Comparison of ENCODE assay signal across 13 cellular contexts in the genomic region with DNA sequence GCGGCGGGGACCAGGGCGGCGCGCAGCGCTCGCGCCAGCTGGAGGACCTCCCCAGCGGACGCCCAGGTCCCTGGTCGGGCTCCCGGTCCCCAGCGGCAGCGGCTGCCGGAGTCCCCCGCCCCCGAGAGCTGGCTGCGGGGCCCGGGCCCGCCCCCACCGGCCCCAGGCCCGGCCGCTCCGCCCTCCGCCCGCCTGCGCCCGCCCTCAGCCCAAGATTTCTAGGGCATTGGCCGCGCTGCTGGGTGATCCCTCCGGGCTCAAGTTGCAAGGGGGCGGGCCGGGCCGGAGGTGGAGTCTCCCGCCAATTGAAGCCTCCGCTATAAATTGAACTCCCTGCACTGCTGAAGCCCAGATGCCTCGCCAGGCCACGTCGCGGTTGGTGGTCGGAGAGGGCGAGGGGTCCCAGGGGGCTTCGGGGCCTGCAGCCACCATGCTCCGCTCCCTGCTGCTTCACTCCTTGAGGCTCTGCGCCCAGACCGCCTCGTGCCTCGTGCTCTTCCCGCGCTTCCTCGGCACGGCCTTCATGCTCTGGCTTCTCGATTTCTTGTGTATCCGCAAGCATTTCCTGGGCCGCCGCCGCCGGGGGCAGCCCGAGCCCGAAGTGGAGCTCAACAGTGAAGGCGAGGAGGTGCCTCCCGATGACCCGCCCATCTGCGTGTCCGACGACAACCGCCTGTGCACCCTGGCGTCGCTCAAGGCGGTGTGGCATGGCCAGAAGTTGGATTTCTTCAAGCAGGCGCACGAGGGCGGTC. TPM values are rescaled to one million over a fixed set of nuclear protein-coding genes. Genes with fewer than 3 reads are reported as not detected.
DNase-seq lines count a peak whose midpoint lies in the region; ATAC-seq and TF ChIP-seq lines count a peak whose summit lies in the region.
"Had no signal": no experiment of that assay in that cellular context is flagged by ENCODE, and none has a peak within 500 bp of the region (broad histone marks: within the 10 kb centered on the region; RNA-seq: fewer than 3 reads in every experiment).

Gene DIO3, plus strand, starts transcription at position 351 of the 752 bp plus-strand sequence.

- POLR2A ChIA-PET in activated CD4-positive, alpha-beta T cell treated with anti-CD3 and anti-CD28 coated beads, Interleukin-2, amount 10 ng/mL, durations not matched to agents 7 days and 5 days (lab: Charles Lee), result no interaction called here
- POLR2A ChIA-PET in OCI-LY7 (lab: Charles Lee), result no interaction called here
- POLR2A ChIA-PET in activated CD4-positive, alpha-beta T cell treated with anti-CD3 and anti-CD28 coated beads for 36 hours (lab: Charles Lee), result no interaction called here

- H3K27ac ChIP-seq in OCI-LY7 (ENCODE audit: low read depth, low read length, poor library complexity, severe bottlenecking) (peak within 1 kb of the TSS; percentile 33), stomach (no peak within 1 kb of the TSS)
- H3K27ac ChIP-seq: brain microvascular endothelial cell had no signal

- peaks cover 64% of the 10 kb centered on the region for H3K27me3 Mint-ChIP-seq in activated CD4-positive, alpha-beta T cell treated with anti-CD3 and anti-CD28 coated beads, Interleukin-2, amount 10 ng/mL, durations not matched to agents 7 days and 5 days
- H3K27me3 Mint-ChIP-seq in activated CD4-positive, alpha-beta T cell treated with anti-CD3 and anti-CD28 coated beads for 36 hours, result peaks cover 51% of the 10 kb centered on the region

- DNase-seq in activated CD4-positive, alpha-beta T cell treated with anti-CD3 and anti-CD28 coated beads, Interleukin-2, amount 10 ng/mL, durations not matched to agents 7 days and 5 days, result no peak
- DNase-seq in activated CD4-positive, alpha-beta T cell treated with anti-CD3 and anti-CD28 coated beads, Interleukin-2, amount 50 U/mL, for 1 hour, result no peak
- DNase-seq in OCI-LY7 (ENCODE audit: low spot score), result no peak
- DNase-seq in iris pigment epithelial cell (ENCODE audit: low read depth), result peak; percentile 10
- DNase-seq in stomach, result no peak
- DNase-seq in activated CD4-positive, alpha-beta T cell treated with anti-CD3 and anti-CD28 coated beads for 36 hours, result no peak
- DNase-seq in stimulated activated CD4-positive, alpha-beta T cell treated with anti-CD3 and anti-CD28 coated beads, Interleukin-12 subunit alpha, Interleukin-12 subunit beta, amount 100 ng/mL, for 4 hours, result no peak
- DNase-seq: activated CD4-positive, alpha-beta T cell treated with anti-CD3 and anti-CD28 coated beads, Interleukin-2, amount 50 U/mL, for 4 hours; brain microvascular endothelial cell; head of caudate nucleus had no signal

- H4K20me1 ChIP-seq in OCI-LY7 (ENCODE audit: insufficient read depth, low read length), result no peaks in the 10 kb centered on the region

- no peaks in the 10 kb centered on the region for H3K9me2 ChIP-seq in OCI-LY7 (ENCODE audit: insufficient read depth, low read length)

- peak within 1 kb of the TSS; percentile 64 for H3K4me2 ChIP-seq in OCI-LY7 (ENCODE audit: low read length)

- H3K4me3 ChIP-seq in OCI-LY7 (ENCODE audit: low read depth, low read length, poor library complexity, severe bottlenecking), result no peak within 1 kb of the TSS
- H3K4me3 ChIP-seq in stomach, result peak within 1 kb of the TSS; percentile 45 to 52 (median 48)

- H3K4me3 Mint-ChIP-seq in activated CD4-positive, alpha-beta T cell treated with anti-CD3 and anti-CD28 coated beads, Interleukin-2, amount 10 ng/mL, durations not matched to agents 7 days and 5 days, result peak within 1 kb of the TSS; percentile 40
- H3K4me3 Mint-ChIP-seq in activated CD4-positive, alpha-beta T cell treated with anti-CD3 and anti-CD28 coated beads for 36 hours, result no peak within 1 kb of the TSS

- no TSS peak for BruUV-seq in OCI-LY7 (replicated peaks; lab: Mats Ljungman, UMichigan)

- H3K27me3 ChIP-seq in stomach, result peaks cover 34 to 98% (median 71%) of the 10 kb centered on the region in 3 donors

- H3K4me1 Mint-ChIP-seq in activated CD4-positive, alpha-beta T cell treated with anti-CD3 and anti-CD28 coated beads, Interleukin-2, amount 10 ng/mL, durations not matched to agents 7 days and 5 days, result peaks cover 3% of the 10 kb centered on the region
- peaks cover 4% of the 10 kb centered on the region for H3K4me1 Mint-ChIP-seq in activated CD4-positive, alpha-beta T cell treated with anti-CD3 and anti-CD28 coated beads for 36 hours

- no peak for TF ChIP-seq POLR2A in stomach (IDR thresholded peaks at IDR 0.05)

- H3K36me3 ChIP-seq in OCI-LY7 (ENCODE audit: insufficient read depth, low read length) (no peaks in the 10 kb centered on the region), stomach (no peaks in the 10 kb centered on the region)
- H3K36me3 ChIP-seq: brain microvascular endothelial cell had no signal

- peaks cover 7% of the 10 kb centered on the region for H3K36me3 Mint-ChIP-seq in activated CD4-positive, alpha-beta T cell treated with anti-CD3 and anti-CD28 coated beads, Interleukin-2, amount 10 ng/mL, durations not matched to agents 7 days and 5 days (ENCODE audit: low read depth)
- peaks cover 1% of the 10 kb centered on the region for H3K36me3 Mint-ChIP-seq in activated CD4-positive, alpha-beta T cell treated with anti-CD3 and anti-CD28 coated beads for 36 hours (ENCODE audit: low read depth)

- peak within 1 kb of the TSS; percentile 13 for H3K27ac Mint-ChIP-seq in activated CD4-positive, alpha-beta T cell treated with anti-CD3 and anti-CD28 coated beads, Interleukin-2, amount 10 ng/mL, durations not matched to agents 7 days and 5 days
- H3K27ac Mint-ChIP-seq in activated CD4-positive, alpha-beta T cell treated with anti-CD3 and anti-CD28 coated beads for 36 hours, result no peak within 1 kb of the TSS

- 16 to 27% (median 21%) methylated on average over 29 to 73 of the region's 73 CpGs for WGBS in stomach, 5 donors

- H3K4me1 ChIP-seq in OCI-LY7 (ENCODE audit: insufficient read depth, low read length, poor library complexity, severe bottlenecking) (peaks cover 24% of the 10 kb centered on the region), stomach (peaks cover 0 to 36% (median 15%) of the 10 kb centered on the region in 4 donors)

- TF ChIP-seq CTCF in OCI-LY7 (conservative IDR thresholded peaks at IDR 0.05; ENCODE audit: low read length), result no peak
- TF ChIP-seq CTCF in stomach (IDR thresholded peaks at IDR 0.05), result no peak

- no peak for ATAC-seq in activated CD4-positive, alpha-beta T cell treated with anti-CD3 and anti-CD28 coated beads for 36 hours
- no peak for ATAC-seq in HG03442 (IDR thresholded peaks at IDR 0.05; ENCODE audit: unreplicated experiment)

- H3K9me3 ChIP-seq in OCI-LY7 (ENCODE audit: low read length) (no peaks in the 10 kb centered on the region), stomach (peaks cover 10 to 22% (median 19%) of the 10 kb centered on the region in 4 donors)

- intact Hi-C loops in OCI-LY7 (cut with micrococcal nuclease; ENCODE audit: unreplicated experiment), result loop anchor here (10.0 kb wide), 1 partner anchor 197 kb away; no protein-coding TSS in a partner anchor
- intact Hi-C loops in stomach (cut with DNase I; ENCODE audit: low total_unique reads), result no loop called here
- intact Hi-C loops in activated CD4-positive, alpha-beta T cell treated with anti-CD3 and anti-CD28 coated beads for 36 hours (cut with DNase I, micrococcal nuclease), result loop anchor here (5.0 to 10.0 kb wide), 2 partner anchors 104 to 107 kb away; no protein-coding TSS in a partner anchor

- no peak for TF ChIP-seq EP300 in stomach (IDR thresholded peaks at IDR 0.05)

- CTCF ChIA-PET in activated CD4-positive, alpha-beta T cell treated with anti-CD3 and anti-CD28 coated beads, Interleukin-2, amount 10 ng/mL, durations not matched to agents 7 days and 5 days (lab: Charles Lee), result no interaction called here
- CTCF ChIA-PET in OCI-LY7 (lab: Charles Lee; ENCODE audit: unreplicated experiment), result no interaction called here
- CTCF ChIA-PET in activated CD4-positive, alpha-beta T cell treated with anti-CD3 and anti-CD28 coated beads for 36 hours (lab: Charles Lee), result no interaction called here

- H2AFZ ChIP-seq in OCI-LY7 (ENCODE audit: low read length), result peak within 1 kb of the TSS; percentile 48; the same call in 1 of the 2 replicates

- H3K79me2 ChIP-seq in OCI-LY7 (ENCODE audit: insufficient read depth, low read depth, low read length), result no peaks in the 10 kb centered on the region

- H3K9me3 Mint-ChIP-seq in activated CD4-positive, alpha-beta T cell treated with anti-CD3 and anti-CD28 coated beads, Interleukin-2, amount 10 ng/mL, durations not matched to agents 7 days and 5 days, result peaks cover 3% of the 10 kb centered on the region
- H3K9me3 Mint-ChIP-seq in activated CD4-positive, alpha-beta T cell treated with anti-CD3 and anti-CD28 coated beads for 36 hours (ENCODE audit: low read depth), result peaks cover 2% of the 10 kb centered on the region

RNA-seq across cellular contexts. Expression of gene DIO3, which starts in this region (rescaled TPM):
- not detected for total RNA-seq in activated CD4-positive, alpha-beta T cell treated with anti-CD3 and anti-CD28 coated beads, Interleukin-2, amount 10 ng/mL, durations not matched to agents 7 days and 5 days
- total RNA-seq in OCI-LY7 (2014; rRNA removed; shearing (Covaris generic)), result 0.10 TPM in 1 of 2 replicates, not detected in the other
- total RNA-seq in OCI-LY7 (2022) (not detected in 2 replicates), stomach (1 to 10 TPM in 1 of 5 donors, under 1 TPM in 2, not detected in 2; 0.29 to 1.8 (median 0.29) TPM)
- 1 to 10 TPM; 1.1 to 3.4 (median 2.9) TPM for polyA plus RNA-seq in stomach
- not detected for total RNA-seq in activated CD4-positive, alpha-beta T cell treated with anti-CD3 and anti-CD28 coated beads for 36 hours
- total RNA-seq: RPMI7951 had no signal
- polyA plus RNA-seq: AG04450 had no signal
